Comparison of ENCODE assay signal across 25 cellular contexts in genomic region chr1:208521534-208521933, GRCh38.
"Had no signal": no experiment of that assay in that cellular context is flagged by ENCODE, and none has a peak within 500 bp of the region (broad histone marks: within the 10 kb centered on the region; RNA-seq: fewer than 3 reads in every experiment).

No MANE protein-coding gene starts in this region.

- H3K36me3 ChIP-seq: colonic mucosa, esophagus squamous epithelium, gastrocnemius medialis, heart right ventricle, left lung, lower lobe of right lung had no signal

- H3K4me1 ChIP-seq: colonic mucosa, esophagus squamous epithelium, gastrocnemius medialis, heart right ventricle, left lung, lower lobe of right lung had no signal

- ATAC-seq: effector memory CD8-positive, alpha-beta T cell; esophagus mucosa; gastrocnemius medialis; heart right ventricle; left cardiac atrium; left lung; left ventricle myocardium superior; lower lobe of right lung; mucosa of descending colon; naive thymus-derived CD8-positive, alpha-beta T cell had no signal

- H3K4me3 ChIP-seq: colonic mucosa, esophagus squamous epithelium, gastrocnemius medialis, heart right ventricle, left lung, lower lobe of right lung, mucosa of descending colon had no signal

- H3K27ac ChIP-seq: colonic mucosa, epithelial cell of prostate, esophagus squamous epithelium, gastrocnemius medialis, heart right ventricle, left lung, lower lobe of right lung had no signal

- H3K27me3 ChIP-seq: colonic mucosa, esophagus squamous epithelium, gastrocnemius medialis, heart right ventricle, left lung had no signal

- DNase-seq: colonic mucosa; cortex of kidney; effector CD8-positive, alpha-beta T cell; effector memory CD8-positive, alpha-beta T cell; erythroblast; esophagus squamous epithelium; foreskin fibroblast; foreskin melanocyte; gastrocnemius medialis; glutamatergic neuron; head of caudate nucleus; heart right ventricle; hypothalamus; immature natural killer cell; islet precursor cell; left cardiac atrium; left lung; left ventricle myocardium superior; lower lobe of right lung; mesenchymal stem cell; mucosa of descending colon; naive B cell; naive thymus-derived CD8-positive, alpha-beta T cell had no signal

- H3K9me3 ChIP-seq: colonic mucosa, esophagus squamous epithelium, gastrocnemius medialis, lower lobe of right lung had no signal
